Comparison of ENCODE assay signal across 9 cellular contexts in genomic region chr1:110746644-110747259, GRCh38.
DNase-seq lines count a peak whose midpoint lies in the region; ATAC-seq and TF ChIP-seq lines count a peak whose summit lies in the region.
"Had no signal": no experiment of that assay in that cellular context is flagged by ENCODE, and none has a peak within 500 bp of the region (broad histone marks: within the 10 kb centered on the region; RNA-seq: fewer than 3 reads in every experiment).

No MANE protein-coding gene starts in this region.

- H3K27ac ChIP-seq in PC-3 (ENCODE audit: low read length) = no peak overlapping the region
- H3K27ac ChIP-seq in hepatocyte = no peak overlapping the region

- H3K9ac ChIP-seq in PC-3 (ENCODE audit: low read length) = no peak overlapping the region

- no peaks in the 10 kb centered on the region for H3K79me2 ChIP-seq in PC-3 (ENCODE audit: low read length)
- no peaks in the 10 kb centered on the region for H3K79me2 ChIP-seq in hepatocyte

- H3K4me2 ChIP-seq in PC-3 (ENCODE audit: low read length) = no peak overlapping the region
- H3K4me2 ChIP-seq in hepatocyte = no peak overlapping the region

- POLR2A ChIA-PET in PC-3 (lab: Charles Lee; ENCODE audit: unreplicated experiment) = no interaction called here

- no peaks in the 10 kb centered on the region for H3F3A ChIP-seq in PC-3 (ENCODE audit: low read length, unreplicated experiment)

- no peaks in the 10 kb centered on the region for H3K4me1 ChIP-seq in PC-3 (ENCODE audit: insufficient read depth, low read length)
- no peaks in the 10 kb centered on the region for H3K4me1 ChIP-seq in hepatocyte (ENCODE audit: insufficient read depth)

- no peaks in the 10 kb centered on the region for H3K36me3 ChIP-seq in PC-3 (ENCODE audit: low read depth, low read length)
- no peaks in the 10 kb centered on the region for H3K36me3 ChIP-seq in hepatocyte (replicated peaks; ENCODE audit: insufficient read depth, low read depth)

- intact Hi-C loops in PC-3 (cut with micrococcal nuclease) = no loop called here

- ATAC-seq in PC-3 (no peak), HG03571 (IDR thresholded peaks at IDR 0.05; ENCODE audit: unreplicated experiment) (no peak)

- H4K20me1 ChIP-seq in PC-3 (ENCODE audit: low read length) (no peaks in the 10 kb centered on the region), hepatocyte (ENCODE audit: insufficient read depth, poor library complexity, severe bottlenecking) (no peaks in the 10 kb centered on the region)

- H3K9me2 ChIP-seq in PC-3 (replicated peaks; ENCODE audit: low read length) = no peaks in the 10 kb centered on the region
- H3K9me2 ChIP-seq in hepatocyte (replicated peaks; ENCODE audit: insufficient read depth) = no peaks in the 10 kb centered on the region

- H3K9me3 ChIP-seq in PC-3 (ENCODE audit: low read length) (no peaks in the 10 kb centered on the region), hepatocyte (ENCODE audit: low read depth) (no peaks in the 10 kb centered on the region)

- no peak overlapping the region for H3K4me3 ChIP-seq in PC-3 (ENCODE audit: low read length)
- no peak overlapping the region for H3K4me3 ChIP-seq in hepatocyte
- H3K4me3 ChIP-seq: lung had no signal

- peaks cover 26% of the 10 kb centered on the region for H3K27me3 ChIP-seq in PC-3 (ENCODE audit: low read length)
- H3K27me3 ChIP-seq in hepatocyte = peaks cover 15% of the 10 kb centered on the region

- in situ Hi-C loops in GM13976 (cut with MboI; ENCODE audit: low sequenced_read_pairs, unreplicated experiment) = no loop called here

- TF ChIP-seq CTCF in GM13976 (IDR thresholded peaks at IDR 0.05; ENCODE audit: borderline replicate concordance, control extremely low read depth, extremely low read depth, insufficient read depth, missing control alignments) (no peak), PC-3 (conservative IDR thresholded peaks at IDR 0.05; ENCODE audit: low read depth, low read length) (no peak), hepatocyte (IDR thresholded peaks at IDR 0.05; ENCODE audit: poor library complexity) (no peak)

- CTCF ChIA-PET in PC-3 (lab: Charles Lee) = no interaction called here

- H2AFZ ChIP-seq in PC-3 (ENCODE audit: low read length) = no peak overlapping the region
- H2AFZ ChIP-seq in hepatocyte = no peak overlapping the region

- peak; percentile 50 for DNase-seq in GM13976 (ENCODE audit: low spot score)
- peak; percentile 71 for DNase-seq in PC-3
- peak; percentile 81 for DNase-seq in activated effector memory CD4-positive, alpha-beta T cell treated with anti-CD3 and anti-CD28 coated beads, Interleukin-2, amount 50 U/mL, for 16 hours
- peak; percentile 82 for DNase-seq in hepatocyte (ENCODE audit: low spot score)
- DNase-seq in stimulated activated CD4-positive, alpha-beta T cell treated with anti-CD3 and anti-CD28 coated beads, Interleukin-4, amount 100 ng/mL, for 4 hours = peak; percentile 7 to 32
- DNase-seq in NCI-H2081 (lab: John Stamatoyannopoulos, UW) = no peak
- no peak for DNase-seq in NCI-H2171 treated with DMSO at 0.1 percent for 48 hours (lab: John Stamatoyannopoulos, UW)

- 24% methylated on average over 10 of the region's 10 CpGs for WGBS in hepatocyte (ENCODE audit: low lambda C conversion rate, missing lambda C conversion rate)

- BruUV-seq in PC-3 (replicated peaks; lab: Mats Ljungman, UMichigan) = no TSS peak

Comparison
In these comparisons a context has a peak if more than half of its experiments do, and no peak if none do; other contexts are left out.
1. DNase-seq: peak in GM13976 (single experiment), PC-3 (single experiment), activated effector memory CD4-positive, alpha-beta T cell treated with anti-CD3 and anti-CD28 coated beads, Interleukin-2, amount 50 U/mL, for 16 hours (single experiment), hepatocyte (single experiment) and stimulated activated CD4-positive, alpha-beta T cell treated with anti-CD3 and anti-CD28 coated beads, Interleukin-4, amount 100 ng/mL, for 4 hours (2 of 2); none in NCI-H2081 (0 of 2) and NCI-H2171 treated with DMSO at 0.1 percent for 48 hours (single experiment).